Comparison of ENCODE assay signal across 28 cellular contexts in the genomic region with DNA sequence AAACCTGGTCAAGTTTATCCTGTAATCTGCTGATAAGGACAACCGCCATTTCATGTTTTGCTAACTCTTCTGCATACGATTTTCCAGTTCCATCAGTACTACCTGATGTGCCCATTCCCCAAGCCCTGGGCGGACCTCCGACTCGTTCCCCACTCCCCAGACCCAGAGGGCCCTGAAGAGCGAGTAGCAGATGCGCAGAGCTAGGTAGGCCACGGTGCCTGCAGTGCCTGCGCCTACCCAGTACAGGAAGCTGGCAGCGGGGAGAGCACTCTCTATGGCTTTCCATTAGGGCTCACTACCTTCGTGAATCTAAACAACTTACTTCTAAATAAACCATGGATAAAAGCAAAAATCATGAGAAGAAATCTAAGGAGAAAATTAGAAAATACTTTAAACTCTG.
"Had no signal": no experiment of that assay in that cellular context is flagged by ENCODE, and none has a peak within 500 bp of the region (broad histone marks: within the 10 kb centered on the region; RNA-seq: fewer than 3 reads in every experiment).

No MANE protein-coding gene starts in this region.

- H3K79me2 ChIP-seq: parathyroid adenoma had no signal

- H3K4me3 Mint-ChIP-seq: natural killer cell; nephron progenitor cell; neural crest cell; stimulated activated effector memory CD8-positive, alpha-beta T cell treated with anti-CD3 and anti-CD28 coated beads, Interleukin-12 subunit alpha, Interleukin-12 subunit beta, amount 100 ng/mL, for 72 hours; stimulated activated naive B cell treated with anti-CD40 and anti-IgM and Interleukin-4, amounts not matched to agents 10 μg/mL and 1 μg/mL and 100 μg/mL, for 72 hours; stimulated activated naive CD8-positive, alpha-beta T cell treated with anti-CD3 and anti-CD28 coated beads, Interleukin-15, Interleukin-2, amounts not matched to agents 100 ng/mL and 50 ng/mL, for 24 hours had no signal

- H3K4me1 Mint-ChIP-seq: nephron progenitor cell, neural crest cell had no signal

- DNase-seq: natural killer cell; nephron progenitor cell; occipital lobe; ovary; posterior cingulate gyrus; psoas muscle; right lobe of liver; sigmoid colon; small intestine; stimulated activated CD4-positive, alpha-beta T cell treated with anti-CD3 and anti-CD28 coated beads, Interleukin-15, amount 100 ng/mL, for 24 hours; stimulated activated CD4-positive, alpha-beta T cell treated with anti-CD3 and anti-CD28 coated beads, Interleukin-2, amount 100 ng/mL, for 24 hours; stimulated activated CD4-positive, alpha-beta T cell treated with anti-CD3 and anti-CD28 coated beads, Interleukin-2, amount 100 ng/mL, for 48 hours; stimulated activated CD4-positive, alpha-beta T cell treated with anti-CD3 and anti-CD28 coated beads, Interleukin-4, amount 100 ng/mL, for 24 hours; stimulated activated naive B cell treated with anti-CD40 and anti-IgM and Interleukin-4, amounts not matched to agents 10 μg/mL and 1 μg/mL and 100 μg/mL, for 72 hours; stimulated activated naive CD4-positive, alpha-beta T cell treated with Interleukin-2 at 50 U/mL for 16 hours; stomach; thyroid gland had no signal

- H3K4me3 ChIP-seq: ovary, psoas muscle, right lobe of liver, sigmoid colon, stomach, thoracic aorta, thyroid gland, tibial nerve, upper lobe of left lung, vagina had no signal

- FAIRE-seq: urothelium cell line had no signal

- H3K27ac ChIP-seq: ovary, parathyroid adenoma, psoas muscle, right lobe of liver, sigmoid colon, stomach, thoracic aorta, thyroid gland, tibial nerve, upper lobe of left lung, vagina had no signal

- H3K9me3 Mint-ChIP-seq: natural killer cell; nephron progenitor cell; neural crest cell; stimulated activated effector memory CD8-positive, alpha-beta T cell treated with anti-CD3 and anti-CD28 coated beads, Interleukin-12 subunit alpha, Interleukin-12 subunit beta, amount 100 ng/mL, for 72 hours; stimulated activated naive CD8-positive, alpha-beta T cell treated with anti-CD3 and anti-CD28 coated beads, Interleukin-15, Interleukin-2, amounts not matched to agents 100 ng/mL and 50 ng/mL, for 24 hours had no signal

- H3K4me1 ChIP-seq: parathyroid adenoma, psoas muscle, right lobe of liver, sigmoid colon, stomach, thyroid gland, tibial nerve, upper lobe of left lung, vagina had no signal

- H3K36me3 ChIP-seq: ovary, right lobe of liver, sigmoid colon, stomach, thoracic aorta, thyroid gland, tibial nerve, upper lobe of left lung, vagina had no signal

- H3K27ac Mint-ChIP-seq: natural killer cell; nephron progenitor cell; progenitor cell of endocrine pancreas; stimulated activated effector memory CD8-positive, alpha-beta T cell treated with anti-CD3 and anti-CD28 coated beads, Interleukin-12 subunit alpha, Interleukin-12 subunit beta, amount 100 ng/mL, for 72 hours; stimulated activated naive B cell treated with anti-CD40 and anti-IgM and Interleukin-4, amounts not matched to agents 10 μg/mL and 1 μg/mL and 100 μg/mL, for 72 hours; stimulated activated naive CD8-positive, alpha-beta T cell treated with anti-CD3 and anti-CD28 coated beads, Interleukin-15, Interleukin-2, amounts not matched to agents 100 ng/mL and 50 ng/mL, for 24 hours had no signal

- ATAC-seq: natural killer cell; psoas muscle; right cardiac atrium; right lobe of liver; stimulated activated effector memory CD8-positive, alpha-beta T cell treated with anti-CD3 and anti-CD28 coated beads, Interleukin-12 subunit alpha, Interleukin-12 subunit beta, amount 100 ng/mL, for 72 hours; stimulated activated naive B cell treated with anti-CD40 and anti-IgM and Interleukin-4, amounts not matched to agents 10 μg/mL and 1 μg/mL and 100 μg/mL, for 72 hours had no signal

- H3K36me3 Mint-ChIP-seq: natural killer cell; stimulated activated effector memory CD8-positive, alpha-beta T cell treated with anti-CD3 and anti-CD28 coated beads, Interleukin-12 subunit alpha, Interleukin-12 subunit beta, amount 100 ng/mL, for 72 hours; stimulated activated naive B cell treated with anti-CD40 and anti-IgM and Interleukin-4, amounts not matched to agents 10 μg/mL and 1 μg/mL and 100 μg/mL, for 72 hours had no signal

- H3K27me3 Mint-ChIP-seq: progenitor cell of endocrine pancreas had no signal

- H3K27me3 ChIP-seq: ovary, right lobe of liver, upper lobe of left lung, vagina had no signal

- H3K9me3 ChIP-seq: ovary, psoas muscle, right lobe of liver, sigmoid colon, stomach, thoracic aorta, thyroid gland, tibial nerve, upper lobe of left lung, vagina had no signal

- H3K9ac ChIP-seq: parathyroid adenoma had no signal

- H2AFZ ChIP-seq: parathyroid adenoma had no signal
